In the genomic region with DNA sequence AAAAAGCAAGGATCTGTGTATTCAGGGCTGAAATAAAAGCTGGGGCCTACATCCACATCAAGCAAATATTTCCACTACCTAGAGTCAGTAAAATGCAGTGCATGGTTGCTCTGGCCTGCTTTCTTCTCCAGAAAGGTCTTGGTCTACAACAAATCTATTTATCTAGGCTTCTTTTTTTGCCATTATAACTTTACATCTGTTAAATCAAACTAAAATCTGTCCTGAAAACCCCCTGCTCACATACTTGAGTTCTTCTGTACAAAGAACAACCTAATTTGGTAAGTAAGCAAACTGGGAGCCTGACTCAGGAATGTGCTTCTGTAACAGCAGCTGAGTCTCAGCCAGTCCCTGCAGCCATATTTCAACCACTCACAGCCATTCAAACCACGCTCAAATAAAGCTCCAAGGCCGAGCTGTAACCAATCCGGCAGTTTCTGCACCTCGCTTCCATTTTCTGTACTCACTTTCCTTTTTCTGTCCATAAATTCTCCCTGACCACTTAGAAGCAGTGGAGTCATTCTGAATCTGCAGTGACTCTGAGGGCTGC, we compare ENCODE assay signal across 8 cellular contexts.
DNase-seq lines count a peak whose midpoint lies in the region; ATAC-seq and TF ChIP-seq lines count a peak whose summit lies in the region.

No MANE protein-coding gene starts in this region.

- DNase-seq in WTC11 (ENCODE audit: low spot score) (no peak), left cardiac atrium (no peak), prostate gland (ENCODE audit: low spot score) (no peak), glutamatergic neuron (no peak), NCI-H345 (lab: John Stamatoyannopoulos, UW) (no peak), posterior vena cava (ENCODE audit: low spot score) (no peak)
- DNase-seq in effector memory CD8-positive, alpha-beta T cell, result no peak

- no peak for TF ChIP-seq CTCF in C4-2B (conservative IDR thresholded peaks at IDR 0.05)
- no peak for TF ChIP-seq CTCF in WTC11 (IDR thresholded peaks at IDR 0.05)
- TF ChIP-seq CTCF in prostate gland (IDR thresholded peaks at IDR 0.05), result no peak
- no peak for TF ChIP-seq CTCF in glutamatergic neuron (IDR thresholded peaks at IDR 0.05; ENCODE audit: partially characterized antibody, unreplicated experiment)

- CTCF ChIA-PET in WTC11 (lab: Charles Lee), result interaction anchor here (0.7 to 5.1 kb wide), 2 partner anchors 96 to 253 kb away, joined by 3 to 21 read pairs; partner anchors contain the start of gene PLPP1

- no peak overlapping the region for H3K4me3 Mint-ChIP-seq in WTC11
- no peak overlapping the region for H3K4me3 Mint-ChIP-seq in glutamatergic neuron (ENCODE audit: unreplicated experiment)
- H3K4me3 Mint-ChIP-seq in effector memory CD8-positive, alpha-beta T cell, result no peak overlapping the region

- no peaks in the 10 kb centered on the region for H3K27me3 Mint-ChIP-seq in WTC11 (ENCODE audit: low read depth)
- no peaks in the 10 kb centered on the region for H3K27me3 Mint-ChIP-seq in glutamatergic neuron (ENCODE audit: unreplicated experiment)
- no peaks in the 10 kb centered on the region for H3K27me3 Mint-ChIP-seq in effector memory CD8-positive, alpha-beta T cell

- H3K4me3 ChIP-seq in prostate gland, result no peak overlapping the region

- ATAC-seq in WTC11, result peak; percentile 10
- ATAC-seq in left cardiac atrium, result peak; percentile 44 to 56
- no peak for ATAC-seq in effector memory CD8-positive, alpha-beta T cell (replicated peaks)

- no peaks in the 10 kb centered on the region for H3K9me3 ChIP-seq in prostate gland

- H3K27me3 ChIP-seq in prostate gland (replicated peaks; ENCODE audit: insufficient read depth), result no peaks in the 10 kb centered on the region

- H3K36me3 Mint-ChIP-seq in WTC11, result peaks cover 50% of the 10 kb centered on the region
- H3K36me3 Mint-ChIP-seq in glutamatergic neuron (ENCODE audit: unreplicated experiment), result peaks cover 21% of the 10 kb centered on the region
- peaks cover 3% of the 10 kb centered on the region for H3K36me3 Mint-ChIP-seq in effector memory CD8-positive, alpha-beta T cell (ENCODE audit: insufficient read depth)

- peaks cover 14% of the 10 kb centered on the region for H3K4me1 ChIP-seq in prostate gland (replicated peaks)

- TF ChIP-seq POLR2A in prostate gland (IDR thresholded peaks at IDR 0.05), result no peak

- POLR2A ChIA-PET in WTC11 (lab: Charles Lee), result interaction anchor here (0.7 kb wide), 1 partner anchor 125 kb away, joined by 4 read pairs; no protein-coding TSS in a partner anchor

- H3K27ac Mint-ChIP-seq in WTC11 (peak overlapping the region; percentile 64), glutamatergic neuron (ENCODE audit: unreplicated experiment) (no peak overlapping the region)
- peak overlapping the region in 1 of 2 donors; percentile 6 for H3K27ac Mint-ChIP-seq in effector memory CD8-positive, alpha-beta T cell

- WGBS in prostate gland, result 33% methylated on average over 4 of the region's 4 CpGs

- H3K9me3 Mint-ChIP-seq in WTC11, result peaks cover 25% of the 10 kb centered on the region
- H3K9me3 Mint-ChIP-seq in glutamatergic neuron (ENCODE audit: unreplicated experiment), result peaks cover 6% of the 10 kb centered on the region
- H3K9me3 Mint-ChIP-seq in effector memory CD8-positive, alpha-beta T cell, result peaks cover 9 to 19% of the 10 kb centered on the region in 2 donors

- peak overlapping the region; percentile 75 for H3K27ac ChIP-seq in C4-2B
- H3K27ac ChIP-seq in prostate gland, result peak overlapping the region; percentile 71 to 75

- intact Hi-C loops in left cardiac atrium (cut with DNase I), result no loop called here
- intact Hi-C loops in prostate gland (cut with DNase I), result loop anchor here (2.0 to 5.0 kb wide), 2 partner anchors 96 to 163 kb away; partner anchors contain the start of gene PLPP1
- intact Hi-C loops in posterior vena cava (cut with DNase I), result loop anchor here in 1 of 2 donors (10.0 kb wide), 1 partner anchor 736 kb away; no protein-coding TSS in a partner anchor

- H3K4me1 Mint-ChIP-seq in WTC11 (peaks cover 46% of the 10 kb centered on the region), glutamatergic neuron (ENCODE audit: low read depth, unreplicated experiment) (peaks cover 15% of the 10 kb centered on the region)
- H3K4me1 Mint-ChIP-seq in effector memory CD8-positive, alpha-beta T cell (ENCODE audit: low read depth in 2 of 2), result no peaks in the 10 kb centered on the region

- H3K36me3 ChIP-seq in prostate gland, result peaks cover 0 to 13% of the 10 kb centered on the region in 2 donors

TF ChIP-seq in WTC11, 78 proteins besides CTCF, POLR2A, EP300 and RAD21 (continues in another document):
- no peak for TF ChIP-seq SMAD3 (CRISPR knock-in tag; IDR thresholded peaks at IDR 0.05; ENCODE audit: borderline replicate concordance)
- TF ChIP-seq MXD4 (CRISPR knock-in tag; IDR thresholded peaks at IDR 0.05; ENCODE audit: borderline replicate concordance), result no peak
- TF ChIP-seq ZBTB21 (CRISPR knock-in tag; IDR thresholded peaks at IDR 0.05; ENCODE audit: borderline replicate concordance), result no peak
- no peak for TF ChIP-seq JUN (CRISPR knock-in tag; IDR thresholded peaks at IDR 0.05)
- TF ChIP-seq, protein P1, sequence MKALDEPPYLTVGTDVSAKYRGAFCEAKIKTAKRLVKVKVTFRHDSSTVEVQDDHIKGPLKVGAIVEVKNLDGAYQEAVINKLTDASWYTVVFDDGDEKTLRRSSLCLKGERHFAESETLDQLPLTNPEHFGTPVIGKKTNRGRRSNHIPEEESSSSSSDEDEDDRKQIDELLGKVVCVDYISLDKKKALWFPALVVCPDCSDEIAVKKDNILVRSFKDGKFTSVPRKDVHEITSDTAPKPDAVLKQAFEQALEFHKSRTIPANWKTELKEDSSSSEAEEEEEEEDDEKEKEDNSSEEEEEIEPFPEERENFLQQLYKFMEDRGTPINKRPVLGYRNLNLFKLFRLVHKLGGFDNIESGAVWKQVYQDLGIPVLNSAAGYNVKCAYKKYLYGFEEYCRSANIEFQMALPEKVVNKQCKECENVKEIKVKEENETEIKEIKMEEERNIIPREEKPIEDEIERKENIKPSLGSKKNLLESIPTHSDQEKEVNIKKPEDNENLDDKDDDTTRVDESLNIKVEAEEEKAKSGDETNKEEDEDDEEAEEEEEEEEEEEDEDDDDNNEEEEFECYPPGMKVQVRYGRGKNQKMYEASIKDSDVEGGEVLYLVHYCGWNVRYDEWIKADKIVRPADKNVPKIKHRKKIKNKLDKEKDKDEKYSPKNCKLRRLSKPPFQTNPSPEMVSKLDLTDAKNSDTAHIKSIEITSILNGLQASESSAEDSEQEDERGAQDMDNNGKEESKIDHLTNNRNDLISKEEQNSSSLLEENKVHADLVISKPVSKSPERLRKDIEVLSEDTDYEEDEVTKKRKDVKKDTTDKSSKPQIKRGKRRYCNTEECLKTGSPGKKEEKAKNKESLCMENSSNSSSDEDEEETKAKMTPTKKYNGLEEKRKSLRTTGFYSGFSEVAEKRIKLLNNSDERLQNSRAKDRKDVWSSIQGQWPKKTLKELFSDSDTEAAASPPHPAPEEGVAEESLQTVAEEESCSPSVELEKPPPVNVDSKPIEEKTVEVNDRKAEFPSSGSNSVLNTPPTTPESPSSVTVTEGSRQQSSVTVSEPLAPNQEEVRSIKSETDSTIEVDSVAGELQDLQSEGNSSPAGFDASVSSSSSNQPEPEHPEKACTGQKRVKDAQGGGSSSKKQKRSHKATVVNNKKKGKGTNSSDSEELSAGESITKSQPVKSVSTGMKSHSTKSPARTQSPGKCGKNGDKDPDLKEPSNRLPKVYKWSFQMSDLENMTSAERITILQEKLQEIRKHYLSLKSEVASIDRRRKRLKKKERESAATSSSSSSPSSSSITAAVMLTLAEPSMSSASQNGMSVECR (CRISPR knock-in tag; IDR thresholded peaks at IDR 0.05; ENCODE audit: borderline replicate concordance), result no peak
- TF ChIP-seq ZNF416 (CRISPR knock-in tag; IDR thresholded peaks at IDR 0.05), result no peak
- TF ChIP-seq, protein P2, sequence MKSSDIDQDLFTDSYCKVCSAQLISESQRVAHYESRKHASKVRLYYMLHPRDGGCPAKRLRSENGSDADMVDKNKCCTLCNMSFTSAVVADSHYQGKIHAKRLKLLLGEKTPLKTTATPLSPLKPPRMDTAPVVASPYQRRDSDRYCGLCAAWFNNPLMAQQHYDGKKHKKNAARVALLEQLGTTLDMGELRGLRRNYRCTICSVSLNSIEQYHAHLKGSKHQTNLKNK (CRISPR knock-in tag; IDR thresholded peaks at IDR 0.05), result no peak
- TF ChIP-seq, protein P3, sequence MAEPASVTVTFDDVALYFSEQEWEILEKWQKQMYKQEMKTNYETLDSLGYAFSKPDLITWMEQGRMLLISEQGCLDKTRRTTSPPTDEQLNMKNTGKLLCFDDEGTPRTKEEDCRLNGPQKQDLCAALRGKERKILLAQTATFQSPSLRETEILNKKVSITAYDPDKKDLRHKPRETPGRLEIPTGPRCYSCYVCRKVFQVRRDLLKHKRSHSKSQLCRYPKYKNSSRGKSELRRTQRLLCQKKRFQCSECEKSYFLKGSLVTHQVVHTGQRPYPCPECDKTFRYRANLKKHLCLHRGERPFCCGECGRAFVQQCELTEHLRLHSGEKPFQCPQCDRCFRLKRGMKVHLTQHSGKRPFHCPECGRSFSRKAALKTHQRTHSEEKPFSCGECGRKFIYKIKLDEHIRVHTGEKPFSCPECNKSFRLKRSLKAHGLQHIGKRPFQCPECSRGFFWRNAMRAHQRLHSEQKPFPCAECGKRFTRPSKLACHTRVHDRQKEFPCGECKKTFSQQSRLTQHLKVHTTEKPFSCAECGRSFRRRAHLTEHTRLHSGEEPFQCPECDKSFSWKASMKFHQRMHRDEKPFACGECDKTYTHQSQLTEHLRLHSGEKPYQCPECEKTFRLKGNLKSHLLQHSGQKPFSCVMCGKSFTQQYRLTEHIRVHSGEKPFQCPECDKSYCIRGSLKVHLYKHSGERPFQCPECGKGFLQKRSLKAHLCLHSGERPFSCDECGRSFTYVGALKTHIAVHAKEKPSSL (CRISPR knock-in tag; conservative IDR thresholded peaks at IDR 0.05), result no peak
- no peak for TF ChIP-seq ZNF512 (CRISPR knock-in tag; IDR thresholded peaks at IDR 0.05; ENCODE audit: borderline replicate concordance)
